In genomic region chr7:4144801-4145470, GRCh38 we compare ENCODE assay signal across 8 cellular contexts.
A peak's percentile ranks its signal among the peaks of the same experiment; 100 is the strongest.
DNase-seq lines count a peak whose midpoint lies in the region; ATAC-seq and TF ChIP-seq lines count a peak whose summit lies in the region.

No MANE protein-coding gene starts in this region.

- no peaks in the 10 kb centered on the region for H3K4me1 Mint-ChIP-seq in T-helper 2 cell treated with Interferon-gamma antibody and Interleukin-4, amounts not matched to agents 5 μg/mL and 100 μg/mL, for 36 hours (ENCODE audit: low read depth)
- peaks cover 11% of the 10 kb centered on the region for H3K4me1 Mint-ChIP-seq in endothelial cell (ENCODE audit: unreplicated experiment)

- H3K36me3 Mint-ChIP-seq in T-helper 2 cell treated with Interferon-gamma antibody and Interleukin-4, amounts not matched to agents 5 μg/mL and 100 μg/mL, for 36 hours (ENCODE audit: low read depth), result no peaks in the 10 kb centered on the region
- peaks cover 3% of the 10 kb centered on the region for H3K36me3 Mint-ChIP-seq in endothelial cell (ENCODE audit: low read depth, unreplicated experiment)

- peak overlapping the region; percentile 47 for H3K4me3 ChIP-seq in thoracic aorta

- H3K9me3 Mint-ChIP-seq in T-helper 2 cell treated with Interferon-gamma antibody and Interleukin-4, amounts not matched to agents 5 μg/mL and 100 μg/mL, for 36 hours, result no peaks in the 10 kb centered on the region
- no peaks in the 10 kb centered on the region for H3K9me3 Mint-ChIP-seq in endothelial cell (ENCODE audit: unreplicated experiment)

- peaks cover 0 to 13% of the 10 kb centered on the region in 2 donors for H3K4me1 ChIP-seq in thoracic aorta (ENCODE audit: control insufficient read depth in 1 of 2, low read depth in 2 of 2)

- no peaks in the 10 kb centered on the region for H3K36me3 ChIP-seq in thoracic aorta

- no peak for ATAC-seq in thoracic aorta (ENCODE audit: insufficient number of reproducible peaks, low FRiP score, low read depth)
- no peak for ATAC-seq in HG03571 (IDR thresholded peaks at IDR 0.05; ENCODE audit: unreplicated experiment)
- ATAC-seq in HG02798 (IDR thresholded peaks at IDR 0.05; ENCODE audit: poor library complexity, unreplicated experiment), result no peak
- no peak for ATAC-seq in HG02938 (IDR thresholded peaks at IDR 0.05; ENCODE audit: unreplicated experiment)

- DNase-seq in T-helper 2 cell treated with Interferon-gamma antibody and Interleukin-4, amounts not matched to agents 5 μg/mL and 100 μg/mL, for 36 hours (ENCODE audit: low spot score), result no peak
- DNase-seq in T-helper 2 cell (no peak), endothelial cell (ENCODE audit: low spot score) (no peak), medulla oblongata (ENCODE audit: extremely low spot score) (peak; percentile 12), thoracic aorta (ENCODE audit: low spot score) (no peak)

- H3K27ac Mint-ChIP-seq in T-helper 2 cell treated with Interferon-gamma antibody and Interleukin-4, amounts not matched to agents 5 μg/mL and 100 μg/mL, for 36 hours, result no peak overlapping the region
- peak overlapping the region; percentile 42 for H3K27ac Mint-ChIP-seq in endothelial cell (ENCODE audit: unreplicated experiment)

- no peaks in the 10 kb centered on the region for H3K27me3 Mint-ChIP-seq in T-helper 2 cell treated with Interferon-gamma antibody and Interleukin-4, amounts not matched to agents 5 μg/mL and 100 μg/mL, for 36 hours (ENCODE audit: low read depth)
- peaks cover 22% of the 10 kb centered on the region for H3K27me3 Mint-ChIP-seq in endothelial cell (ENCODE audit: unreplicated experiment)

- H3K27me3 ChIP-seq in thoracic aorta (replicated peaks; ENCODE audit: insufficient read depth), result no peaks in the 10 kb centered on the region

- TF ChIP-seq CTCF in endothelial cell (IDR thresholded peaks at IDR 0.05; ENCODE audit: unreplicated experiment) (no peak), thoracic aorta (IDR thresholded peaks at IDR 0.05) (no peak)

- peak overlapping the region; percentile 34 for H3K4me3 Mint-ChIP-seq in T-helper 2 cell treated with Interferon-gamma antibody and Interleukin-4, amounts not matched to agents 5 μg/mL and 100 μg/mL, for 36 hours
- no peak overlapping the region for H3K4me3 Mint-ChIP-seq in endothelial cell (ENCODE audit: unreplicated experiment)

- H3K9me3 ChIP-seq in thoracic aorta, result no peaks in the 10 kb centered on the region

- no peak overlapping the region for H3K27ac ChIP-seq in thoracic aorta
